Comparison of ENCODE assay signal across 8 cellular contexts in genomic region chr20:57397693-57398108, GRCh38. TPM values are rescaled to one million over a fixed set of nuclear protein-coding genes. Genes with fewer than 3 reads are reported as not detected.
DNase-seq lines count a peak whose midpoint lies in the region; ATAC-seq and TF ChIP-seq lines count a peak whose summit lies in the region.

No MANE protein-coding gene starts in this region.

- H4K20me1 ChIP-seq in Karpas-422 (ENCODE audit: insufficient read depth, low read depth, low read length) = peaks cover 73% of the 10 kb centered on the region

- H3K9me3 Mint-ChIP-seq in activated naive CD4-positive, alpha-beta T cell treated with anti-CD3 and anti-CD28 coated beads, Interleukin-2, amount 50 U/mL, for 24 hours = no peaks in the 10 kb centered on the region
- H3K9me3 Mint-ChIP-seq in nephron = no peaks in the 10 kb centered on the region

- no peaks in the 10 kb centered on the region for H3K27me3 ChIP-seq in Karpas-422 (ENCODE audit: low read length)

- H3K9me2 ChIP-seq in Karpas-422 (replicated peaks; ENCODE audit: insufficient read depth, low read length) = no peaks in the 10 kb centered on the region

- peaks cover 40% of the 10 kb centered on the region for H3K79me2 ChIP-seq in Karpas-422 (ENCODE audit: low read length)

- peaks cover 60% of the 10 kb centered on the region for H3K36me3 ChIP-seq in Karpas-422 (ENCODE audit: insufficient read depth, low read length)

- peaks cover 100% of the 10 kb centered on the region for H3K4me1 ChIP-seq in Karpas-422 (ENCODE audit: low read length)

- no peaks in the 10 kb centered on the region for H3K9me3 ChIP-seq in Karpas-422 (ENCODE audit: low read length)

- no peaks in the 10 kb centered on the region for H3K27me3 Mint-ChIP-seq in activated naive CD4-positive, alpha-beta T cell treated with anti-CD3 and anti-CD28 coated beads, Interleukin-2, amount 50 U/mL, for 24 hours
- H3K27me3 Mint-ChIP-seq in nephron (ENCODE audit: low read depth) = peaks cover 9% of the 10 kb centered on the region

- peak overlapping the region; percentile 99 for H3K27ac Mint-ChIP-seq in activated naive CD4-positive, alpha-beta T cell treated with anti-CD3 and anti-CD28 coated beads, Interleukin-2, amount 50 U/mL, for 24 hours
- peak overlapping the region; percentile 27 to 76 (median 75) for H3K27ac Mint-ChIP-seq in nephron

- peak overlapping the region; percentile 98 for H3K27ac ChIP-seq in Karpas-422 (ENCODE audit: low read length)

- peak overlapping the region; percentile 99 for H3K9ac ChIP-seq in Karpas-422 (ENCODE audit: low read length)

- TF ChIP-seq CTCF in nephron (IDR thresholded peaks at IDR 0.05; ENCODE audit: unreplicated experiment in 3 of 3) = no peak

- H2AFZ ChIP-seq in Karpas-422 (ENCODE audit: low read length) = no peak overlapping the region

- ATAC-seq in GM19395 (IDR thresholded peaks at IDR 0.05; ENCODE audit: unreplicated experiment) = peak; percentile 3
- no peak for ATAC-seq in GM18873 (IDR thresholded peaks at IDR 0.05; ENCODE audit: low FRiP score, unreplicated experiment)

- H3K36me3 Mint-ChIP-seq in activated naive CD4-positive, alpha-beta T cell treated with anti-CD3 and anti-CD28 coated beads, Interleukin-2, amount 50 U/mL, for 24 hours = peaks cover 22% of the 10 kb centered on the region
- H3K36me3 Mint-ChIP-seq in nephron (ENCODE audit: low read depth) = peaks cover 45% of the 10 kb centered on the region

- peak overlapping the region; percentile 95 for H3K4me2 ChIP-seq in Karpas-422 (ENCODE audit: low read depth, low read length, poor library complexity, severe bottlenecking)

- peak overlapping the region; percentile 99 for H3K4me3 ChIP-seq in Karpas-422 (ENCODE audit: low read length)

- H3K4me1 Mint-ChIP-seq in activated naive CD4-positive, alpha-beta T cell treated with anti-CD3 and anti-CD28 coated beads, Interleukin-2, amount 50 U/mL, for 24 hours = peaks cover 89% of the 10 kb centered on the region
- H3K4me1 Mint-ChIP-seq in nephron = peaks cover 59% of the 10 kb centered on the region

- peak; percentile 78 for DNase-seq in Karpas-422
- DNase-seq in kidney tubule cell (ENCODE audit: low spot score) = no peak
- DNase-seq in NCI-H510A treated with DMSO at 0.1 percent for 48 hours (lab: John Stamatoyannopoulos, UW) = no peak
- no peak for DNase-seq in iPS-NIHi11 (ENCODE audit: low spot score)

- H3K4me3 Mint-ChIP-seq in activated naive CD4-positive, alpha-beta T cell treated with anti-CD3 and anti-CD28 coated beads, Interleukin-2, amount 50 U/mL, for 24 hours = peak overlapping the region; percentile 92
- H3K4me3 Mint-ChIP-seq in nephron = peak overlapping the region; percentile 6 to 41 (median 8)

RNA-seq across cellular contexts. Expression of gene RBM38, which starts 6.5 kb away (rescaled TPM):
- 261 and 436 TPM in 2 replicates for total RNA-seq in Karpas-422 (2014; rRNA removed; shearing (Covaris generic); ENCODE audit: low replicate concordance)

RNA-seq across cellular contexts. Expression of gene RAE1, which starts 46.6 kb away (rescaled TPM):
- total RNA-seq in Karpas-422 (2014; rRNA removed; shearing (Covaris generic); ENCODE audit: low replicate concordance) = 19.0 and 59.6 TPM in 2 replicates
